2 cellular contexts compared by ENCODE assay signal in the genomic region with DNA sequence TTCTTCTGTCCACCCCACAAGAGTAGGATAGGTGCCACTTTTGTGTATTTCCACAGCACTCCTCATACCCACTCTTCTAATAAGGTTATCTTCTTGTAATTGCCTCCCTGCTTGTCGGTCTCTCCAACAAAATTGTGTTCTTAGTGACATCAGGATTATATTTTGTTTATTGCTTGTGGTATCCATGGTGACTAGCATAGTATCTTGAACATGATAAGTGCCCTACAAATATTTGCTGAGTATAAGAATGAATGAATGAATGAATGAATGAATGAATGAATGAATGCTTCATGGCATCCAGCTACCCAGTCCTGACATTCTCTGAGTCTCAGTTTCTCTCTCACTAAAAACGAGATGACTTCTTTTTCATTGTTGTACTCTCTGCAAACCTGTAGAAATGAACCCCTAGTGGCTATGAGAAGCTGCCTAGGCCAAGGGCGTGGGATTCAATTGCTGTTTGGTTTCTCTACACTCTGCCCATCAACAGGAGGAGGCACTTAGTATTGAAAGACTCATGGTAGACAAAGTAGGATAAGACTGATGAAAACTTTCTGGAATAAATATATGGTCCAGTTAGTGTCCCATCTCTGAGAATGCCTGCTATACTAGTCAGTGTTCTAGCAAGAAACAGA.
TF ChIP-seq lines count a peak whose summit lies in the region.

No MANE protein-coding gene starts in this region.

TF ChIP-seq in HepG2, 621 proteins besides CTCF, POLR2A, EP300 and RAD21:
- TF ChIP-seq, protein P1, sequence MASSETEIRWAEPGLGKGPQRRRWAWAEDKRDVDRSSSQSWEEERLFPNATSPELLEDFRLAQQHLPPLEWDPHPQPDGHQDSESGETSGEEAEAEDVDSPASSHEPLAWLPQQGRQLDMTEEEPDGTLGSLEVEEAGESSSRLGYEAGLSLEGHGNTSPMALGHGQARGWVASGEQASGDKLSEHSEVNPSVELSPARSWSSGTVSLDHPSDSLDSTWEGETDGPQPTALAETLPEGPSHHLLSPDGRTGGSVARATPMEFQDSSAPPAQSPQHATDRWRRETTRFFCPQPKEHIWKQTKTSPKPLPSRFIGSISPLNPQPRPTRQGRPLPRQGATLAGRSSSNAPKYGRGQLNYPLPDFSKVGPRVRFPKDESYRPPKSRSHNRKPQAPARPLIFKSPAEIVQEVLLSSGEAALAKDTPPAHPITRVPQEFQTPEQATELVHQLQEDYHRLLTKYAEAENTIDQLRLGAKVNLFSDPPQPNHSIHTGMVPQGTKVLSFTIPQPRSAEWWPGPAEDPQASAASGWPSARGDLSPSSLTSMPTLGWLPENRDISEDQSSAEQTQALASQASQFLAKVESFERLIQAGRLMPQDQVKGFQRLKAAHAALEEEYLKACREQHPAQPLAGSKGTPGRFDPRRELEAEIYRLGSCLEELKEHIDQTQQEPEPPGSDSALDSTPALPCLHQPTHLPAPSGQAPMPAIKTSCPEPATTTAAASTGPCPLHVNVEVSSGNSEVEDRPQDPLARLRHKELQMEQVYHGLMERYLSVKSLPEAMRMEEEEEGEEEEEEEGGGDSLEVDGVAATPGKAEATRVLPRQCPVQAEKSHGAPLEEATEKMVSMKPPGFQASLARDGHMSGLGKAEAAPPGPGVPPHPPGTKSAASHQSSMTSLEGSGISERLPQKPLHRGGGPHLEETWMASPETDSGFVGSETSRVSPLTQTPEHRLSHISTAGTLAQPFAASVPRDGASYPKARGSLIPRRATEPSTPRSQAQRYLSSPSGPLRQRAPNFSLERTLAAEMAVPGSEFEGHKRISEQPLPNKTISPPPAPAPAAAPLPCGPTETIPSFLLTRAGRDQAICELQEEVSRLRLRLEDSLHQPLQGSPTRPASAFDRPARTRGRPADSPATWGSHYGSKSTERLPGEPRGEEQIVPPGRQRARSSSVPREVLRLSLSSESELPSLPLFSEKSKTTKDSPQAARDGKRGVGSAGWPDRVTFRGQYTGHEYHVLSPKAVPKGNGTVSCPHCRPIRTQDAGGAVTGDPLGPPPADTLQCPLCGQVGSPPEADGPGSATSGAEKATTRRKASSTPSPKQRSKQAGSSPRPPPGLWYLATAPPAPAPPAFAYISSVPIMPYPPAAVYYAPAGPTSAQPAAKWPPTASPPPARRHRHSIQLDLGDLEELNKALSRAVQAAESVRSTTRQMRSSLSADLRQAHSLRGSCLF (CRISPR knock-in tag; IDR thresholded peaks at IDR 0.05; ENCODE audit: borderline replicate concordance) = no peak
- peak; percentile 81 for TF ChIP-seq ZNF24 (IDR thresholded peaks at IDR 0.05)
TF ChIP-seq in HepG2: peak in this region for 1.

TF ChIP-seq in SK-N-SH treated with all-trans-retinoic acid at 6 μM for 48 hours, 23 proteins besides CTCF, POLR2A, EP300 and RAD21 (continued from another document):
- no peak for TF ChIP-seq GLIS3 (CRISPR knock-in tag; IDR thresholded peaks at IDR 0.05)
